ENCODE assay signal across 26 cellular contexts in the genomic region with DNA sequence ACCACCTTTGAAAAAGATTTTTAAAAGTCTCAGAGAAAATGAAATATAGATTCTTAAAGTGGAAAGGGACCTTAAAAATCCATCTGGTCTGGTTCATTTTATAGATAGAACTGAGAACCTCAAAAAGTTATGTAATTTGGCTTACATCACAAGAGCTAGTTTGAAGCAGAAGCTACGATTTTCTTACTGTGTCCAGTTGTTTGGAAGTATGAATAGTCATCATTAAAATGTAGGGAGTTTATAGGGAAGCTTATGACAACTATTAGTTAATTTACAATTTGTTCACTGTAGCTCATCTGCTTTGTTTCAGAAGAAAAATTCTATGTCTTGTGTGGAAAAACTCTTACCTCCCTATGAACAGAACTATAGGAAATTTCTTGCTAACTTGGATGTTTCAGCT. TPM values are rescaled to one million over a fixed set of nuclear protein-coding genes. Genes with fewer than 3 reads are reported as not detected.
A peak's percentile ranks its signal among the peaks of the same experiment; 100 is the strongest.
DNase-seq lines count a peak whose midpoint lies in the region; ATAC-seq and TF ChIP-seq lines count a peak whose summit lies in the region.
"Had no signal": no experiment of that assay in that cellular context is flagged by ENCODE, and none has a peak within 500 bp of the region (broad histone marks: within the 10 kb centered on the region; RNA-seq: fewer than 3 reads in every experiment).

No MANE protein-coding gene starts in this region.

- no peak overlapping the region for H4K91ac ChIP-seq in mesenchymal stem cell (ENCODE audit: low read length)

- no peak overlapping the region for H3K23ac ChIP-seq in mesenchymal stem cell (ENCODE audit: low read length in 2 of 2)

- H3K36me3 Mint-ChIP-seq in mesothelial cell of epicardium: no peaks in the 10 kb centered on the region
- H3K36me3 Mint-ChIP-seq: naive thymus-derived CD8-positive, alpha-beta T cell; type B pancreatic cell had no signal

- H3K79me2 ChIP-seq in GM23248 (ENCODE audit: insufficient read depth): peaks cover 100% of the 10 kb centered on the region

- H3K9me3 ChIP-seq in GM23248 (ENCODE audit: low read depth): no peaks in the 10 kb centered on the region
- H3K9me3 ChIP-seq in mesenchymal stem cell (ENCODE audit: control insufficient read depth, low read length): no peaks in the 10 kb centered on the region
- H3K9me3 ChIP-seq: Caco-2, ovary had no signal

- H3K18ac ChIP-seq in mesenchymal stem cell (ENCODE audit: low read depth in 1 of 2, low read length in 2 of 2): no peak overlapping the region

- no peak overlapping the region for H2BK12ac ChIP-seq in mesenchymal stem cell (ENCODE audit: low read length in 2 of 2)

- H3K36me3 ChIP-seq in GM23248 (ENCODE audit: low read depth) (no peaks in the 10 kb centered on the region), mesenchymal stem cell (ENCODE audit: control insufficient read depth in 1 of 2, insufficient read depth in 2 of 2, low read depth in 1 of 2, low read length in 2 of 2) (peaks cover 0 to 3% of the 10 kb centered on the region in 2 experiments)
- H3K36me3 ChIP-seq: ovary had no signal

- no peak overlapping the region for H3K4ac ChIP-seq in mesenchymal stem cell (ENCODE audit: low read depth in 1 of 2, low read length in 2 of 2)

- H3K27ac Mint-ChIP-seq in mesothelial cell of epicardium: no peak overlapping the region
- H3K27ac Mint-ChIP-seq: activated CD4-positive, alpha-beta T cell treated with anti-CD3 and anti-CD28 coated beads, Interleukin-2, amount 10 ng/mL, durations not matched to agents 7 days and 5 days; activated T-cell treated with anti-CD3 and anti-CD28 coated beads, Interleukin-2, amount 50 U/mL, for 24 hours; type B pancreatic cell had no signal

- no peak overlapping the region for H4K8ac ChIP-seq in mesenchymal stem cell (ENCODE audit: low read length)

- peaks cover 8% of the 10 kb centered on the region for H3F3A ChIP-seq in GM23248 (ENCODE audit: insufficient read depth)

- peaks cover 11% of the 10 kb centered on the region for H3K27me3 Mint-ChIP-seq in mesothelial cell of epicardium (ENCODE audit: low read depth)
- H3K27me3 Mint-ChIP-seq: activated CD4-positive, alpha-beta T cell treated with anti-CD3 and anti-CD28 coated beads, Interleukin-2, amount 10 ng/mL, durations not matched to agents 7 days and 5 days; activated T-cell treated with anti-CD3 and anti-CD28 coated beads, Interleukin-2, amount 50 U/mL, for 24 hours; naive thymus-derived CD8-positive, alpha-beta T cell had no signal

- H3K79me1 ChIP-seq in mesenchymal stem cell (replicated peaks; ENCODE audit: low read length, poor library complexity, severe bottlenecking): peaks cover 4% of the 10 kb centered on the region

- in situ Hi-C loops in GM23248 (cut with MboI): no loop called here

- H3K9ac ChIP-seq in GM23248 (no peak overlapping the region), mesenchymal stem cell (ENCODE audit: low read length) (peak overlapping the region; percentile 29)

- 3 to 16% methylated on average over 1 of the region's 1 CpG for WGBS in GM23248 (ENCODE audit: low coverage in 1 of 2, low lambda C conversion rate in 2 of 2, missing lambda C conversion rate in 2 of 2), 2 experiments
- WGBS in mesenchymal stem cell: 57% methylated on average over 1 of the region's 1 CpG

- no peak overlapping the region for H3K14ac ChIP-seq in mesenchymal stem cell (ENCODE audit: low read length in 2 of 2)

- H2AFZ ChIP-seq in GM23248 (no peak overlapping the region), mesenchymal stem cell (ENCODE audit: low read depth, low read length) (no peak overlapping the region)

- no peak overlapping the region for H2BK120ac ChIP-seq in mesenchymal stem cell (ENCODE audit: low read depth, low read length)

- no peak overlapping the region for H2BK15ac ChIP-seq in mesenchymal stem cell (ENCODE audit: low read depth, poor library complexity, severe bottlenecking)

- H3K9me2 ChIP-seq in GM23248 (ENCODE audit: insufficient read depth): no peaks in the 10 kb centered on the region

- no peak for TF ChIP-seq CTCF in AG09309 (IDR thresholded peaks at IDR 0.05; ENCODE audit: control insufficient read depth, insufficient read depth, low read depth, low read length, missing control alignments)
- no peak for TF ChIP-seq CTCF in mesothelial cell of epicardium (IDR thresholded peaks at IDR 0.05; ENCODE audit: unreplicated experiment)

- peak overlapping the region; percentile 26 for H3K4me2 ChIP-seq in GM23248 (ENCODE audit: unreplicated experiment)
- no peak overlapping the region for H3K4me2 ChIP-seq in mesenchymal stem cell (ENCODE audit: low read length, poor library complexity, severe bottlenecking)

- no peaks in the 10 kb centered on the region for H3K27me3 ChIP-seq in GM23248 (replicated peaks; ENCODE audit: insufficient read depth)
- no peaks in the 10 kb centered on the region for H3K27me3 ChIP-seq in mesenchymal stem cell (ENCODE audit: control insufficient read depth in 1 of 2, insufficient read depth in 1 of 2, low read length in 2 of 2)
- H3K27me3 ChIP-seq: ovary had no signal

- ATAC-seq in HG03159 (IDR thresholded peaks at IDR 0.05; ENCODE audit: unreplicated experiment): no peak
- ATAC-seq: naive thymus-derived CD8-positive, alpha-beta T cell had no signal

- no peak overlapping the region for H3K27ac ChIP-seq in GM23248
- no peak overlapping the region for H3K27ac ChIP-seq in mesenchymal stem cell (ENCODE audit: low read length, poor library complexity, severe bottlenecking)
- H3K27ac ChIP-seq: ovary had no signal

- H3K4me1 ChIP-seq in GM23248 (ENCODE audit: insufficient read depth) (peaks cover 44% of the 10 kb centered on the region), mesenchymal stem cell (ENCODE audit: control insufficient read depth, insufficient read depth, low read depth, low read length) (no peaks in the 10 kb centered on the region)
- H3K4me1 ChIP-seq: Caco-2 had no signal

- H3K4me3 ChIP-seq in AG09309 (ENCODE audit: control insufficient read depth, low read depth, low read length) (no peak overlapping the region), GM23248 (no peak overlapping the region), mesenchymal stem cell (ENCODE audit: insufficient read depth in 1 of 2, low read depth in 1 of 2, low read length in 2 of 2) (no peak overlapping the region)
- H3K4me3 ChIP-seq: ovary had no signal

- no peak overlapping the region for H2AK5ac ChIP-seq in mesenchymal stem cell (ENCODE audit: low read length, severe bottlenecking)

- peaks cover 10% of the 10 kb centered on the region; the same call in 1 of the 2 replicates for H4K20me1 ChIP-seq in GM23248 (ENCODE audit: insufficient read depth)

- peak; percentile 14 for DNase-seq in AG09309 (ENCODE audit: low read depth)
- peak; percentile 52 for DNase-seq in GM23248
- peak; percentile 15 for DNase-seq in amniotic epithelial cell (ENCODE audit: low read depth)
- DNase-seq in mesenchymal stem cell: no peak
- DNase-seq in mesothelial cell of epicardium (ENCODE audit: low spot score in 2 of 2, unreplicated experiment in 2 of 2): no peak
- DNase-seq in NCI-H1092 (lab: John Stamatoyannopoulos, UW): no peak
- no peak for DNase-seq in NCI-H524 treated with DMSO at 0.1 percent for 48 hours (lab: John Stamatoyannopoulos, UW)
- DNase-seq: activated CD4-positive, alpha-beta T cell treated with anti-CD3 and anti-CD28 coated beads, Interleukin-2, amount 10 ng/mL, durations not matched to agents 7 days and 5 days; activated naive CD4-positive, alpha-beta T cell; activated T-cell treated with anti-CD3 and anti-CD28 coated beads, Interleukin-2, amount 50 U/mL, for 24 hours; anterior cingulate cortex; C1 segment of cervical spinal cord; Caco-2; DMS79 treated with DMSO at 0.1 percent for 48 hours; effector memory CD4-positive, alpha-beta T cell; islet precursor cell; Karpas-422; naive thymus-derived CD8-positive, alpha-beta T cell; NCI-H1694; NCI-H510A treated with DMSO at 0.1 percent for 48 hours; ovary; SHP77; stimulated activated CD4-positive, alpha-beta T cell treated with anti-CD3 and anti-CD28 coated beads, Interleukin-2, amount 100 ng/mL, for 48 hours; T1000 had no signal

- H3K4me3 Mint-ChIP-seq in mesothelial cell of epicardium: no peak overlapping the region
- H3K4me3 Mint-ChIP-seq: activated CD4-positive, alpha-beta T cell treated with anti-CD3 and anti-CD28 coated beads, Interleukin-2, amount 10 ng/mL, durations not matched to agents 7 days and 5 days; activated T-cell treated with anti-CD3 and anti-CD28 coated beads, Interleukin-2, amount 50 U/mL, for 24 hours; type B pancreatic cell had no signal

- peaks cover 14% of the 10 kb centered on the region for H3K4me1 Mint-ChIP-seq in mesothelial cell of epicardium

- no peaks in the 10 kb centered on the region for H3K9me3 Mint-ChIP-seq in mesothelial cell of epicardium
- H3K9me3 Mint-ChIP-seq: activated CD4-positive, alpha-beta T cell treated with anti-CD3 and anti-CD28 coated beads, Interleukin-2, amount 10 ng/mL, durations not matched to agents 7 days and 5 days; activated T-cell treated with anti-CD3 and anti-CD28 coated beads, Interleukin-2, amount 50 U/mL, for 24 hours; naive thymus-derived CD8-positive, alpha-beta T cell; type B pancreatic cell had no signal

- no peak overlapping the region for H2BK5ac ChIP-seq in mesenchymal stem cell (ENCODE audit: low read depth, low read length, poor library complexity, severe bottlenecking)

RNA-seq across cellular contexts. Expression of gene ZEB1, which starts 26.9 kb away (rescaled TPM):
- total RNA-seq in GM23248 (2014; rRNA removed; shearing (Covaris generic)): 50.0 and 69.8 TPM in 2 replicates
- 62.0 and 65.8 TPM in 2 replicates for polyA plus RNA-seq in GM23248 (2016; fragmentation: Nextera tagmentation; extraction: Ambion mirVana)
- 32.8 TPM for polyA plus RNA-seq in mesenchymal stem cell (2013, experiment 1 of 2)
- 34.0 TPM for polyA plus RNA-seq in mesenchymal stem cell (2013, experiment 2 of 2)
- total RNA-seq in mesothelial cell of epicardium: 20.0 to 24.9 TPM (median 24.7 TPM) in 3 replicates
- total RNA-seq: Caco-2 had no signal

Comparison
In these comparisons a context has a peak if more than half of its experiments do, and no peak if none do; other contexts are left out.
1. DNase-seq: peak in AG09309 (single experiment), GM23248 (single experiment) and amniotic epithelial cell (single experiment); none in mesenchymal stem cell (single experiment), mesothelial cell of epicardium (0 of 2), NCI-H1092 (single experiment) and NCI-H524 treated with DMSO at 0.1 percent for 48 hours (single experiment).